ENCODE assay signal across 20 cellular contexts in genomic region chr10:116197961-116198360, GRCh38.
"Had no signal": no experiment of that assay in that cellular context is flagged by ENCODE, and none has a peak within 500 bp of the region (broad histone marks: within the 10 kb centered on the region; RNA-seq: fewer than 3 reads in every experiment).

No MANE protein-coding gene starts in this region.

- H3K9ac ChIP-seq: KMS-11, SK-N-SH had no signal

- H3K4me2 ChIP-seq: KMS-11, SK-N-SH had no signal

- H3K9me3 ChIP-seq: SK-N-SH had no signal

- H3K27ac ChIP-seq: KMS-11 had no signal

- DNase-seq: Kasumi-1, MV-4-11, NCI-H1048, NCI-H1105, NCI-H1417, NCI-H1436 treated with DMSO at 0.1 percent for 48 hours, NCI-H1694, NCI-H187 treated with DMSO at 0.1 percent for 48 hours, NCI-H2029 treated with DMSO at 0.1 percent for 48 hours, NCI-H2107, NCI-H2227 treated with DMSO at 0.1 percent for 48 hours, NCI-H524 treated with DMSO at 0.1 percent for 48 hours, NCI-H69, NCI-H774, Right ventricle myocardium superior, RPMI8226, SIG-M5, SK-N-SH, SW 1271 had no signal
